9 cellular contexts compared by ENCODE assay signal in the genomic region with DNA sequence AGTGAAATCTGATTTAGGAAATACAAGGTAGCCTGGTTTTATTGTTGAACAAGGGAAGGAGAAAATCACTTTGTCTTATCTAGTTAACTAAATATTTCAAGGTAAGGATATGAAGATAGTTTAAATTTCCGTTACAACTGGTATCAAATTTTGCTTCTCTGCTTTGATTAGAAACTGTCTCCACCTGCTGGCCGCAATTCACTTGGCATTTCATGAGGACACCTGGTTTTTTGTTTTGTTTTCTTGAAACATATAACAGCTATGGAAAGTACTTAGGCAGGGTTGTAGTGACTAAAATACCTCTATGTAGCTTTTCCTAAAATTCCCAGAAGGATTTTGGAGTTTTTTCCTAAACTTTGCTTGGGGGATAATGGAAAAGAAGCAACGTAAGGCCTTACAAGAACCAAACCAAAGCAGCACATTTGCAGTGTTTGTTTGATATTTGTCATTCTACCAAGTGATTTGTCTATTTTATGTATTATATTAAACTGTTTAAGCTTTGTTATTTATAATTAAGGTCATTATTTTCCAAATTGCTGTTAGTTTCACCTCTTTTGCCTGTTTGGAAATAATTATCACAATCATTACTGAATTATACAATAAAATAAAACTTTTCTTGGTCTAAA.
A peak's percentile ranks its signal among the peaks of the same experiment; 100 is the strongest.
DNase-seq lines count a peak whose midpoint lies in the region; ATAC-seq, FAIRE-seq and TF ChIP-seq lines count a peak whose summit lies in the region.
"Had no signal": no experiment of that assay in that cellular context is flagged by ENCODE, and none has a peak within 500 bp of the region (broad histone marks: within the 10 kb centered on the region; RNA-seq: fewer than 3 reads in every experiment).

No MANE protein-coding gene starts in this region.

- in situ Hi-C loops in astrocyte of the spinal cord (cut with HindIII; ENCODE audit: low sequenced_read_pairs), result no loop called here

- no peak for TF ChIP-seq EP300 in SK-N-SH (IDR thresholded peaks at IDR 0.05; ENCODE audit: borderline replicate concordance in 1 of 2, low read depth in 1 of 2, low read length in 1 of 2)

- TF ChIP-seq CTCF in SK-N-SH (IDR thresholded peaks at IDR 0.05), result peak; percentile 98
- peak; percentile 76 for TF ChIP-seq CTCF in astrocyte of the spinal cord (IDR thresholded peaks at IDR 0.05; ENCODE audit: low read depth, low read length)

- DNase-seq in DMS53 treated with DMSO at 0.1 percent for 48 hours (lab: John Stamatoyannopoulos, UW; ENCODE audit: unreplicated experiment) (peak; percentile 57), SK-N-SH (peak; percentile 65), astrocyte of the spinal cord (ENCODE audit: low read depth, low spot score) (peak; percentile 45)
- DNase-seq in Jurkat, Clone E6-1 (ENCODE audit: low read depth, low spot score), result peak; percentile 49
- peak in 2 of 3 donors; percentile 3 to 19 for DNase-seq in stimulated activated CD4-positive, alpha-beta T cell treated with anti-CD3 and anti-CD28 coated beads, TNF-alpha, amount 100 ng/mL, for 1 hour (ENCODE audit: low read depth in 3 of 3, low spot score in 1 of 3)

- H4K20me1 ChIP-seq in SK-N-SH (ENCODE audit: insufficient read depth), result no peaks in the 10 kb centered on the region

- H3K4me3 ChIP-seq in Jurkat, Clone E6-1 (ENCODE audit: low read length), result no peak overlapping the region
- H3K4me3 ChIP-seq in SK-N-SH (ENCODE audit: low read depth in 2 of 2, low read length in 1 of 2), result no peak overlapping the region; a peak in 1 of 4 replicates
- no peak overlapping the region for H3K4me3 ChIP-seq in astrocyte of the spinal cord (ENCODE audit: low read depth, low read length)

- POLR2A ChIA-PET in SK-N-SH (lab: Yijun Ruan, JAX), result interaction anchor here (1.4 kb wide), 1 partner anchor 80 kb away, joined by 5 read pairs; no protein-coding TSS in a partner anchor

- no peak overlapping the region for H2AFZ ChIP-seq in SK-N-SH (ENCODE audit: low read depth)

- no peak overlapping the region for H3K9ac ChIP-seq in SK-N-SH

- H3F3A ChIP-seq in SK-N-SH (replicated peaks; ENCODE audit: insufficient read depth), result peaks cover 17% of the 10 kb centered on the region

- peak; percentile 94 for FAIRE-seq in islet of Langerhans (lab: Jason Lieb, UNC)

- peaks cover 0 to 9% of the 10 kb centered on the region in 2 experiments for H3K36me3 ChIP-seq in SK-N-SH (replicated peaks in 1 of 2; ENCODE audit: control insufficient read depth in 1 of 2, insufficient read depth in 2 of 2, low read length in 1 of 2)

- CTCF ChIA-PET in SK-N-SH (lab: Yijun Ruan, JAX), result interaction anchor here (0.6 to 8.1 kb wide), 61 partner anchors 12 to 431 kb away, joined by 3 to 363 read pairs (median 5); a partner anchor contains a TSS

- WGBS in SK-N-SH (ENCODE audit: low lambda C conversion rate), result 46% methylated on average over 3 of the region's 3 CpGs

- H3K27me3 ChIP-seq in SK-N-SH (ENCODE audit: insufficient read depth), result no peaks in the 10 kb centered on the region

- H3K9me3 ChIP-seq in SK-N-SH, result peaks cover 10% of the 10 kb centered on the region; the same call in 1 of the 2 replicates

- ATAC-seq in GM18858 (IDR thresholded peaks at IDR 0.05; ENCODE audit: unreplicated experiment), result no peak
- ATAC-seq in HG03108 (IDR thresholded peaks at IDR 0.05; ENCODE audit: unreplicated experiment), result no peak
- ATAC-seq: T-helper 17 cell had no signal

- no peak overlapping the region for H3K4me2 ChIP-seq in SK-N-SH

- H3K9me2 ChIP-seq in SK-N-SH, result no peaks in the 10 kb centered on the region

- H3K4me1 ChIP-seq in SK-N-SH (ENCODE audit: control insufficient read depth in 1 of 2, insufficient read depth in 2 of 2, low read depth in 1 of 2, low read length in 1 of 2), result no peaks in the 10 kb centered on the region

- peak; percentile 90 for TF ChIP-seq RAD21 in SK-N-SH (IDR thresholded peaks at IDR 0.05; ENCODE audit: low read length)

- H3K79me2 ChIP-seq in SK-N-SH (ENCODE audit: insufficient read depth), result no peaks in the 10 kb centered on the region

- no peak overlapping the region for H3K27ac ChIP-seq in SK-N-SH (ENCODE audit: low read depth in 2 of 2, low read length in 1 of 2)

TF ChIP-seq in SK-N-SH, 30 proteins besides CTCF, POLR2A, EP300 and RAD21:
- TF ChIP-seq SMC3 (IDR thresholded peaks at IDR 0.05; ENCODE audit: low read depth, low read length) (peak; percentile 95), MEF2A (IDR thresholded peaks at IDR 0.05; ENCODE audit: borderline replicate concordance, low read depth) (no peak), FOXM1 (IDR thresholded peaks at IDR 0.05; ENCODE audit: low read depth) (no peak), TCF12 (IDR thresholded peaks at IDR 0.05) (peak; percentile 18; the same call in 1 of the 2 replicates), FOXJ3 (CRISPR knock-in tag; IDR thresholded peaks at IDR 0.05) (no peak), NRF1 (IDR thresholded peaks at IDR 0.05; ENCODE audit: low read depth, low read length) (0 out of 2 replicates have a peak, but pooled peaks have one; percentile 27), GATA2 (CRISPR knock-in tag; IDR thresholded peaks at IDR 0.05) (no peak)
- TF ChIP-seq, protein P1, sequence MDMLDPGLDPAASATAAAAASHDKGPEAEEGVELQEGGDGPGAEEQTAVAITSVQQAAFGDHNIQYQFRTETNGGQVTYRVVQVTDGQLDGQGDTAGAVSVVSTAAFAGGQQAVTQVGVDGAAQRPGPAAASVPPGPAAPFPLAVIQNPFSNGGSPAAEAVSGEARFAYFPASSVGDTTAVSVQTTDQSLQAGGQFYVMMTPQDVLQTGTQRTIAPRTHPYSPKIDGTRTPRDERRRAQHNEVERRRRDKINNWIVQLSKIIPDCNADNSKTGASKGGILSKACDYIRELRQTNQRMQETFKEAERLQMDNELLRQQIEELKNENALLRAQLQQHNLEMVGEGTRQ (IDR thresholded peaks at IDR 0.05; ENCODE audit: borderline replicate concordance, low read depth, low read length), result no peak
TF ChIP-seq in SK-N-SH: peak in this region for 3.

Comparison
In these comparisons a context has a peak if more than half of its experiments do, and no peak if none do; other contexts are left out.
1. DNase-seq: peak in every context shown above with its lines; median percentile 65 in SK-N-SH; 57 in DMS53 treated with DMSO at 0.1 percent for 48 hours; 49 in Jurkat, Clone E6-1; 45 in astrocyte of the spinal cord; 11 in stimulated activated CD4-positive, alpha-beta T cell treated with anti-CD3 and anti-CD28 coated beads, TNF-alpha, amount 100 ng/mL, for 1 hour.